13 cellular contexts compared by ENCODE assay signal in the genomic region with DNA sequence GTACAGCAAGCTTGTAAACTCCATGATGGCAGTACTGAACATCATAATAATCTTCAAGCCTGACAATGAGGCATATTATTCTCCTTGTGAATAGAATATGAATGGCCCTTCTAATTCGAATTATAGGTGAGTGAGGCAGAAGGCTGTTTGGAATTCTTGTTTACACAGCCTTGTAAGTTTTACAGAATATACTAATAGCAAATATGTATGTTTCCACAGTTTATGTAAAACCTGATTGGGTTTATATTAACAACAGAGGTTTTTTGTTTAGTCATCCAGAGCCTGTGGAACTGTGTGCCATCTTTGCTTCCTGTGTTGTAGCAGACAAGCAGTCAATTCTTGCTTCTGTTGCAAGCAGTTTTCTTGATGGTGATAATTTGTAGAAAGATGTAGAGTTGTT. TPM values are rescaled to one million over a fixed set of nuclear protein-coding genes. Genes with fewer than 3 reads are reported as not detected.
DNase-seq lines count a peak whose midpoint lies in the region; ATAC-seq, FAIRE-seq and TF ChIP-seq lines count a peak whose summit lies in the region.
"Had no signal": no experiment of that assay in that cellular context is flagged by ENCODE, and none has a peak within 500 bp of the region (broad histone marks: within the 10 kb centered on the region; RNA-seq: fewer than 3 reads in every experiment).

No MANE protein-coding gene starts in this region.

- no peak for TF ChIP-seq RAD21 in A549 (conservative IDR thresholded peaks at IDR 0.05 in 1 of 2, IDR thresholded peaks at IDR 0.05 in 1 of 2)

- peak overlapping the region; percentile 49 for H3K4me2 ChIP-seq in A549

- WGBS in A549 (ENCODE audit: missing lambda C conversion rate) = 0% methylated on average over 1 of the region's 1 CpG

- H3K4me3 ChIP-seq in A549 = no peak overlapping the region
- no peak overlapping the region for H3K4me3 ChIP-seq in ascending aorta

- peaks cover 38% of the 10 kb centered on the region for H3K4me1 Mint-ChIP-seq in mesothelial cell of epicardium

- no peaks in the 10 kb centered on the region for H3K9me3 Mint-ChIP-seq in mesothelial cell of epicardium
- H3K9me3 Mint-ChIP-seq: activated CD4-positive, alpha-beta T cell treated with anti-CD3 and anti-CD28 coated beads, Interleukin-2, amount 10 ng/mL, durations not matched to agents 7 days and 5 days had no signal

- no peak for FAIRE-seq in A549 (lab: Jason Lieb, UNC)
- FAIRE-seq: astrocyte had no signal

- intact Hi-C loops in ascending aorta (cut with DNase I) = loop anchor here (5.0 kb wide), 1 partner anchor 57 kb away; no protein-coding TSS in a partner anchor

- H3K27ac ChIP-seq in A549 (peak overlapping the region; percentile 57 to 58; a peak in 4 of 6 replicates), ascending aorta (peak overlapping the region; percentile 50 to 56)

- POLR2A ChIA-PET in A549 (lab: Yijun Ruan, JAX) = no interaction called here

- CTCF ChIA-PET in A549 (lab: Yijun Ruan, JAX) = no interaction called here

- H3K27me3 ChIP-seq in ascending aorta = no peaks in the 10 kb centered on the region

- ATAC-seq in A549 = no peak
- ATAC-seq in stimulated activated naive CD8-positive, alpha-beta T cell treated with anti-CD3 and anti-CD28 coated beads, Interleukin-15, Interleukin-2, amounts not matched to agents 100 U/mL and 50 U/mL, for 24 hours = no peak

- no peaks in the 10 kb centered on the region for H3K36me3 ChIP-seq in ascending aorta

- TF ChIP-seq CTCF in A549 (IDR thresholded peaks at IDR 0.05) (no peak), ascending aorta (IDR thresholded peaks at IDR 0.05) (no peak), mesothelial cell of epicardium (IDR thresholded peaks at IDR 0.05; ENCODE audit: unreplicated experiment) (no peak)

- H3K9me3 ChIP-seq in A549 (no peaks in the 10 kb centered on the region), ascending aorta (no peaks in the 10 kb centered on the region)

- H3K4me1 ChIP-seq in A549 = peaks cover 63% of the 10 kb centered on the region
- H3K4me1 ChIP-seq in ascending aorta = peaks cover 5 to 48% of the 10 kb centered on the region in 2 donors

- H3K27ac Mint-ChIP-seq in mesothelial cell of epicardium = no peak overlapping the region
- H3K27ac Mint-ChIP-seq: activated CD4-positive, alpha-beta T cell treated with anti-CD3 and anti-CD28 coated beads, Interleukin-2, amount 10 ng/mL, durations not matched to agents 7 days and 5 days had no signal

- no peaks in the 10 kb centered on the region for H3K27me3 Mint-ChIP-seq in mesothelial cell of epicardium (ENCODE audit: low read depth)
- H3K27me3 Mint-ChIP-seq: activated CD4-positive, alpha-beta T cell treated with anti-CD3 and anti-CD28 coated beads, Interleukin-2, amount 10 ng/mL, durations not matched to agents 7 days and 5 days had no signal

- H3K4me3 Mint-ChIP-seq in mesothelial cell of epicardium = no peak overlapping the region
- H3K4me3 Mint-ChIP-seq: activated CD4-positive, alpha-beta T cell treated with anti-CD3 and anti-CD28 coated beads, Interleukin-2, amount 10 ng/mL, durations not matched to agents 7 days and 5 days had no signal

- no peak for DNase-seq in A549 (ENCODE audit: low read depth in 1 of 2, low spot score in 1 of 2)
- DNase-seq in H4 (ENCODE audit: low spot score) = peak; percentile 48
- no peak for DNase-seq in ascending aorta (ENCODE audit: low spot score in 2 of 2)
- peak; percentile 24 for DNase-seq in midbrain (lab: John Stamatoyannopoulos, UW)
- no peak for DNase-seq in stimulated activated naive CD8-positive, alpha-beta T cell treated with anti-CD3 and anti-CD28 coated beads, Interleukin-15, Interleukin-2, amounts not matched to agents 100 U/mL and 50 U/mL, for 24 hours
- no peak for DNase-seq in 8988T
- DNase-seq in mesothelial cell of epicardium (ENCODE audit: low spot score in 2 of 2, unreplicated experiment in 2 of 2) = no peak
- DNase-seq in T1000 (lab: John Stamatoyannopoulos, UW) = no peak
- DNase-seq: activated CD4-positive, alpha-beta T cell treated with anti-CD3 and anti-CD28 coated beads, Interleukin-2, amount 10 ng/mL, durations not matched to agents 7 days and 5 days; activated T-cell treated with anti-CD3 and anti-CD28 coated beads, Interleukin-2, amount 50 U/mL, for 48 hours; DND-41; occipital lobe had no signal

- H3K36me3 Mint-ChIP-seq in mesothelial cell of epicardium = no peaks in the 10 kb centered on the region

- TF ChIP-seq EP300 in A549 (IDR thresholded peaks at IDR 0.05) = no peak

- no peak for TF ChIP-seq POLR2A in A549 (IDR thresholded peaks at IDR 0.05; ENCODE audit: low read length)

TF ChIP-seq in A549, 52 proteins besides CTCF, POLR2A, EP300 and RAD21:
- TF ChIP-seq, protein P1, sequence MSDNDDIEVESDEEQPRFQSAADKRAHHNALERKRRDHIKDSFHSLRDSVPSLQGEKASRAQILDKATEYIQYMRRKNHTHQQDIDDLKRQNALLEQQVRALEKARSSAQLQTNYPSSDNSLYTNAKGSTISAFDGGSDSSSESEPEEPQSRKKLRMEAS (IDR thresholded peaks at IDR 0.05) = no peak

RNA-seq across cellular contexts. Expression of a gene that starts 8.0 kb away (rescaled TPM):
- polyA plus RNA-seq in A549 (2011; rRNA removed) (93.7 and 108 TPM in 2 replicates), A549 (2017; fragmentation: RNase III; extraction: RNeasy Plus Mini Kit Qiagen cat#74134 plus additional on column Dnase treatment) (45.1 to 52.9 TPM (median 52.6 TPM) in 3 replicates)
- polyA plus RNA-seq in A549 (2012; cell fraction: cytosol; rRNA removed) = 21.0 and 30.1 TPM in 2 replicates
- 12.7 and 18.9 TPM in 2 replicates for polyA plus RNA-seq in A549 (2012; cell fraction: nucleus; rRNA removed)
- polyA minus RNA-seq in A549 (2011; rRNA and poly(A)+ RNA removed) = 139 and 185 TPM in 2 replicates
- 112 and 259 TPM in 2 replicates for total RNA-seq in H4 (2014; rRNA removed; shearing (Covaris generic))
- total RNA-seq in ascending aorta (101 TPM), mesothelial cell of epicardium (99.9 to 103 TPM (median 101 TPM) in 3 replicates)

Comparison
In these comparisons a context has a peak if more than half of its experiments do, and no peak if none do; other contexts are left out.
1. DNase-seq: peak in H4 (single experiment) and midbrain (single experiment); none in A549 (0 of 2), ascending aorta (0 of 2), stimulated activated naive CD8-positive, alpha-beta T cell treated with anti-CD3 and anti-CD28 coated beads, Interleukin-15, Interleukin-2, amounts not matched to agents 100 U/mL and 50 U/mL, for 24 hours (single experiment), 8988T (single experiment), mesothelial cell of epicardium (0 of 2) and T1000 (single experiment).